11 cellular contexts compared by ENCODE assay signal in the genomic region with DNA sequence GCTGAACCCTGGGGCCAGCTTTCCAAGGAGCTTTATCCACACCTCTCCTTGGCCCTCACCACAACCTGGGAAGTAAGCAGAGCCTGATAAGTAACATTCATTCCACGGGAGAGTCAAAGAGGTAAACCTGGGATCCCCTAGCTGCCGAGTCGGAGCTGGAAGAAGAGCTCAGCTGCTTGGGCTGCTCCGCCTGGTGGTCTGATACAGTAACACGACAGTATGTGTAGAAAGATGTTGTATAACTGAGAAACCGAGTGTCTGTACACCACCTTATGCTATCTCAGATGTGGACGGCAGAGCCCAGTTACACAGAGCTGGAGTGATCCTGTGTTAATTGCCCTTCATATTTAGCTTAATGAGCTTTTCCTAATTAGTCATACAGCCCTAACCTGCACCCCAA.
A peak's percentile ranks its signal among the peaks of the same experiment; 100 is the strongest.
DNase-seq lines count a peak whose midpoint lies in the region; ATAC-seq and TF ChIP-seq lines count a peak whose summit lies in the region.
"Had no signal": no experiment of that assay in that cellular context is flagged by ENCODE, and none has a peak within 500 bp of the region (broad histone marks: within the 10 kb centered on the region; RNA-seq: fewer than 3 reads in every experiment).

No MANE protein-coding gene starts in this region.

- no peak overlapping the region for H3K4ac ChIP-seq in trophoblast cell (ENCODE audit: low read depth, low read length)

- no peak overlapping the region for H3K4me2 ChIP-seq in trophoblast cell (ENCODE audit: low read length)

- H3K4me3 Mint-ChIP-seq in endothelial cell (ENCODE audit: unreplicated experiment): no peak overlapping the region
- H3K4me3 Mint-ChIP-seq: activated CD4-positive, alpha-beta memory T cell treated with anti-CD3 and anti-CD28 coated beads, Interleukin-2, amount 10 ng/mL, durations not matched to agents 7 days and 5 days; natural killer cell treated with Interleukin-12 subunit alpha and Interleukin-12 subunit beta and Interleukin-15 and Interleukin-18, amount 100 ng/mL, for 72 hours had no signal

- no peak overlapping the region for H2AK5ac ChIP-seq in trophoblast cell (ENCODE audit: low read length)

- no peak overlapping the region for H3K23ac ChIP-seq in trophoblast cell (ENCODE audit: low read length)

- H3K36me3 Mint-ChIP-seq in endothelial cell (ENCODE audit: low read depth, unreplicated experiment): no peaks in the 10 kb centered on the region
- H3K36me3 Mint-ChIP-seq: natural killer cell treated with Interleukin-12 subunit alpha and Interleukin-12 subunit beta and Interleukin-15 and Interleukin-18, amount 100 ng/mL, for 72 hours had no signal

- H3K79me2 ChIP-seq in trophoblast cell (ENCODE audit: control insufficient read depth, insufficient read depth, low read length, poor library complexity): no peaks in the 10 kb centered on the region

- intact Hi-C loops in posterior vena cava (cut with DNase I): no loop called here

- peaks cover 3% of the 10 kb centered on the region for H3K9me3 ChIP-seq in trophoblast cell (ENCODE audit: insufficient read depth, low read depth, low read length)

- no peak overlapping the region for H3K27ac ChIP-seq in trophoblast cell (ENCODE audit: low read depth, low read length)

- no peak overlapping the region for H2BK5ac ChIP-seq in trophoblast cell (ENCODE audit: low read depth, low read length, poor library complexity)

- TF ChIP-seq CTCF in GM12865 (IDR thresholded peaks at IDR 0.05; ENCODE audit: insufficient read depth, low read depth, low read length, missing control alignments) (peak; percentile 8), endothelial cell (IDR thresholded peaks at IDR 0.05; ENCODE audit: unreplicated experiment) (peak; percentile 47)

- no peaks in the 10 kb centered on the region for H3K4me1 Mint-ChIP-seq in endothelial cell (ENCODE audit: unreplicated experiment)

- peaks cover 4% of the 10 kb centered on the region for H3K27me3 Mint-ChIP-seq in endothelial cell (ENCODE audit: unreplicated experiment)

- no peaks in the 10 kb centered on the region for H3K4me1 ChIP-seq in trophoblast cell (ENCODE audit: control insufficient read depth in 1 of 2, insufficient read depth in 2 of 2, low read length in 2 of 2)

- in situ Hi-C loops in ACHN (cut with HindIII; ENCODE audit: low pct_ligation_motif_present, low pct_unique_long_range_greater_than_20kb, low sequenced_read_pairs): no loop called here

- no peak overlapping the region for H4K8ac ChIP-seq in trophoblast cell (ENCODE audit: low read depth, low read length)

- no CpG with 5 or more reads among the region's 7 CpGs for WGBS in trophoblast cell (ENCODE audit: extremely low coverage, insufficient coverage, insufficient read length)

- no peak overlapping the region for H2AFZ ChIP-seq in trophoblast cell (ENCODE audit: insufficient read depth, low read length, poor library complexity)

- no peaks in the 10 kb centered on the region for H3K36me3 ChIP-seq in trophoblast cell (ENCODE audit: control insufficient read depth in 1 of 2, insufficient read depth in 2 of 2, low read length in 2 of 2)

- no peak overlapping the region for H3K18ac ChIP-seq in trophoblast cell (ENCODE audit: low read length)

- H3K27me3 ChIP-seq in trophoblast cell (ENCODE audit: insufficient read depth, low read length): no peaks in the 10 kb centered on the region

- H3K9ac ChIP-seq in trophoblast cell (ENCODE audit: low read length): no peak overlapping the region

- H3K27ac Mint-ChIP-seq in endothelial cell (ENCODE audit: unreplicated experiment): no peak overlapping the region
- H3K27ac Mint-ChIP-seq: activated CD4-positive, alpha-beta memory T cell treated with anti-CD3 and anti-CD28 coated beads, Interleukin-2, amount 10 ng/mL, durations not matched to agents 7 days and 5 days; natural killer cell treated with Interleukin-12 subunit alpha and Interleukin-12 subunit beta and Interleukin-15 and Interleukin-18, amount 100 ng/mL, for 72 hours had no signal

- no peak overlapping the region for H4K12ac ChIP-seq in trophoblast cell (ENCODE audit: low read depth, low read length)

- H2BK120ac ChIP-seq in trophoblast cell (ENCODE audit: insufficient read depth, low read length, poor library complexity): no peak overlapping the region

- H3K4me3 ChIP-seq in GM12865 (ENCODE audit: low read depth, low read length) (no peak overlapping the region), trophoblast cell (ENCODE audit: low read depth, low read length) (no peak overlapping the region)

- H3K9me3 Mint-ChIP-seq in endothelial cell (ENCODE audit: unreplicated experiment): no peaks in the 10 kb centered on the region
- H3K9me3 Mint-ChIP-seq: natural killer cell treated with Interleukin-12 subunit alpha and Interleukin-12 subunit beta and Interleukin-15 and Interleukin-18, amount 100 ng/mL, for 72 hours had no signal

- no peak for ATAC-seq in GM21423 (IDR thresholded peaks at IDR 0.05; ENCODE audit: unreplicated experiment)
- ATAC-seq: natural killer cell treated with Interleukin-12 subunit alpha and Interleukin-12 subunit beta and Interleukin-15 and Interleukin-18, amount 100 ng/mL, for 72 hours had no signal

- no peak overlapping the region for H3K14ac ChIP-seq in trophoblast cell (ENCODE audit: low read length)

- H3K79me1 ChIP-seq in trophoblast cell (ENCODE audit: low read length): no peaks in the 10 kb centered on the region

- DNase-seq in ACHN (peak; percentile 23), GM12865 (ENCODE audit: low read depth) (no peak), NCI-H69 (lab: John Stamatoyannopoulos, UW) (peak; percentile 48), endothelial cell (ENCODE audit: low spot score) (peak; percentile 28), NCI-H2196 treated with DMSO at 0.1 percent for 48 hours (lab: John Stamatoyannopoulos, UW; ENCODE audit: unreplicated experiment) (no peak), trophoblast cell (no peak), posterior vena cava (ENCODE audit: low spot score) (no peak)
- DNase-seq: activated CD4-positive, alpha-beta memory T cell treated with anti-CD3 and anti-CD28 coated beads, Interleukin-2, amount 10 ng/mL, durations not matched to agents 7 days and 5 days; DMS79 treated with DMSO at 0.1 percent for 48 hours had no signal

- no peak overlapping the region for H2BK12ac ChIP-seq in trophoblast cell (ENCODE audit: low read length)

- no peak overlapping the region for H4K91ac ChIP-seq in trophoblast cell (ENCODE audit: low read depth, low read length)

Comparison
In these comparisons a context has a peak if more than half of its experiments do, and no peak if none do; other contexts are left out.
1. DNase-seq: peak in ACHN (single experiment), NCI-H69 (single experiment) and endothelial cell (single experiment); none in GM12865 (single experiment), NCI-H2196 treated with DMSO at 0.1 percent for 48 hours (single experiment), trophoblast cell (0 of 2) and posterior vena cava (single experiment).